Comparison of ENCODE assay signal across 21 cellular contexts in genomic region chr10:7611909-7612308, GRCh38.
"Had no signal": no experiment of that assay in that cellular context is flagged by ENCODE, and none has a peak within 500 bp of the region (broad histone marks: within the 10 kb centered on the region; RNA-seq: fewer than 3 reads in every experiment).

No MANE protein-coding gene starts in this region.

- H3K4me3 ChIP-seq: heart left ventricle, psoas muscle, right lobe of liver, spleen, thoracic aorta, transverse colon had no signal

- H3K27ac ChIP-seq: heart left ventricle, neutrophil, psoas muscle, right lobe of liver, spleen, thoracic aorta had no signal

- H3K9me3 ChIP-seq: heart left ventricle, neutrophil, psoas muscle, right lobe of liver, spleen, thoracic aorta, transverse colon had no signal

- H3K36me3 ChIP-seq: neutrophil, right lobe of liver, spleen, thoracic aorta, transverse colon had no signal

- H3K4me1 ChIP-seq: right lobe of liver, spleen had no signal

- DNase-seq: dermis blood vessel endothelial cell; effector CD4-positive, alpha-beta T cell; endodermal cell; erythroblast; heart left ventricle; hippocampal formation; mammary epithelial cell; naive thymus-derived CD8-positive, alpha-beta T cell; psoas muscle; retina; right lobe of liver; spleen; stimulated activated CD4-positive, alpha-beta T cell treated with anti-CD3 and anti-CD28 coated beads, Interleukin-15, amount 100 ng/mL, for 24 hours; stimulated activated CD4-positive, alpha-beta T cell treated with anti-CD3 and anti-CD28 coated beads, Interleukin-1b, Interleukin-23, amount 100 ng/mL, for 48 hours; stimulated activated CD4-positive, alpha-beta T cell treated with anti-CD3 and anti-CD28 coated beads, Interleukin-4, amount 100 ng/mL, for 4 hours; stimulated activated naive B cell treated with anti-CD40 and anti-IgM and Interleukin-4, amounts not matched to agents 10 μg/mL and 1 μg/mL and 100 μg/mL, for 72 hours; stimulated activated naive CD8-positive, alpha-beta T cell treated with anti-CD3 and anti-CD28 coated beads, Interleukin-15, amount 100 ng/mL, for 72 hours; substantia nigra; transverse colon had no signal

- H3K27me3 ChIP-seq: heart left ventricle, right lobe of liver, spleen, transverse colon had no signal
